8 cellular contexts compared by ENCODE assay signal in genomic region chr18:9135081-9135911, GRCh38. TPM values are rescaled to one million over a fixed set of nuclear protein-coding genes. Genes with fewer than 3 reads are reported as not detected.
DNase-seq lines count a peak whose midpoint lies in the region; ATAC-seq and TF ChIP-seq lines count a peak whose summit lies in the region.

No MANE protein-coding gene starts in this region.

- H3K9me3 ChIP-seq in mesodermal cell (ENCODE audit: control insufficient read depth, low read length), result no peaks in the 10 kb centered on the region

- WGBS in mesodermal cell (ENCODE audit: insufficient coverage in 2 of 2), 2 experiments, result 49 to 53% methylated on average over 7 to 8 of the region's 12 CpGs

- H3K9me3 Mint-ChIP-seq in stimulated activated naive CD8-positive, alpha-beta T cell treated with anti-CD3 and anti-CD28 coated beads, Interleukin-15, Interleukin-2, amounts not matched to agents 100 ng/mL and 50 ng/mL, for 24 hours, result no peaks in the 10 kb centered on the region

- DNase-seq in stimulated activated naive CD8-positive, alpha-beta T cell treated with anti-CD3 and anti-CD28 coated beads, Interleukin-15, Interleukin-2, amounts not matched to agents 100 U/mL and 50 U/mL, for 24 hours, result no peak
- DNase-seq in astrocyte of the spinal cord (ENCODE audit: low read depth, low spot score) (no peak), GM13976 (ENCODE audit: low spot score) (no peak), GM13977 (ENCODE audit: low spot score) (no peak)

- TF ChIP-seq CTCF in astrocyte of the spinal cord (IDR thresholded peaks at IDR 0.05; ENCODE audit: low read depth, low read length) (no peak), GM13976 (IDR thresholded peaks at IDR 0.05; ENCODE audit: borderline replicate concordance, control extremely low read depth, extremely low read depth, insufficient read depth, missing control alignments) (no peak), GM13977 (IDR thresholded peaks at IDR 0.05; ENCODE audit: extremely low read depth, insufficient read depth, missing control alignments) (no peak)

- ATAC-seq in stimulated activated naive CD8-positive, alpha-beta T cell treated with anti-CD3 and anti-CD28 coated beads, Interleukin-15, Interleukin-2, amounts not matched to agents 100 U/mL and 50 U/mL, for 24 hours, result no peak
- ATAC-seq in GM21576 (IDR thresholded peaks at IDR 0.05; ENCODE audit: unreplicated experiment), result no peak
- no peak for ATAC-seq in GM18867 (IDR thresholded peaks at IDR 0.05; ENCODE audit: unreplicated experiment)

- no peak overlapping the region for H3K27ac ChIP-seq in mesodermal cell (ENCODE audit: low read depth, low read length, severe bottlenecking)

- H3K36me3 Mint-ChIP-seq in stimulated activated naive CD8-positive, alpha-beta T cell treated with anti-CD3 and anti-CD28 coated beads, Interleukin-15, Interleukin-2, amounts not matched to agents 100 ng/mL and 50 ng/mL, for 24 hours (ENCODE audit: low read depth), result peaks cover 50% of the 10 kb centered on the region

- peaks cover 48% of the 10 kb centered on the region for H3K4me1 Mint-ChIP-seq in stimulated activated naive CD8-positive, alpha-beta T cell treated with anti-CD3 and anti-CD28 coated beads, Interleukin-15, Interleukin-2, amounts not matched to agents 100 ng/mL and 50 ng/mL, for 24 hours (ENCODE audit: low read depth)

- in situ Hi-C loops in astrocyte of the spinal cord (cut with HindIII; ENCODE audit: low sequenced_read_pairs) (no loop called here), GM13976 (cut with MboI; ENCODE audit: low sequenced_read_pairs, unreplicated experiment) (no loop called here), GM13977 (cut with MboI; ENCODE audit: low pct_unique_long_range_greater_than_20kb, low sequenced_read_pairs, unreplicated experiment) (no loop called here)

- H3K27ac Mint-ChIP-seq in stimulated activated naive CD8-positive, alpha-beta T cell treated with anti-CD3 and anti-CD28 coated beads, Interleukin-15, Interleukin-2, amounts not matched to agents 100 ng/mL and 50 ng/mL, for 24 hours, result peak overlapping the region; percentile 98

- H3K4me1 ChIP-seq in mesodermal cell (ENCODE audit: control insufficient read depth, insufficient read depth, low read length, poor library complexity, severe bottlenecking), result no peaks in the 10 kb centered on the region

- no peaks in the 10 kb centered on the region for H3K27me3 Mint-ChIP-seq in stimulated activated naive CD8-positive, alpha-beta T cell treated with anti-CD3 and anti-CD28 coated beads, Interleukin-15, Interleukin-2, amounts not matched to agents 100 ng/mL and 50 ng/mL, for 24 hours

- H3K4me3 Mint-ChIP-seq in stimulated activated naive CD8-positive, alpha-beta T cell treated with anti-CD3 and anti-CD28 coated beads, Interleukin-15, Interleukin-2, amounts not matched to agents 100 ng/mL and 50 ng/mL, for 24 hours, result peak overlapping the region; percentile 93

- H3K4me3 ChIP-seq in astrocyte of the spinal cord (ENCODE audit: low read depth, low read length) (peak overlapping the region; percentile 75), mesodermal cell (ENCODE audit: extremely low read depth, insufficient read depth, low read length, poor library complexity, severe bottlenecking) (peak overlapping the region; percentile 71)

- peaks cover 34% of the 10 kb centered on the region for H3K36me3 ChIP-seq in mesodermal cell (ENCODE audit: control insufficient read depth, insufficient read depth, low read length)

RNA-seq across cellular contexts. Expression of gene ANKRD12, which starts 1.3 kb away (rescaled TPM):
- 17.0 TPM for polyA plus RNA-seq in mesodermal cell (2013, experiment 1 of 2)
- polyA plus RNA-seq in mesodermal cell (2013, experiment 2 of 2), result 15.5 TPM

RNA-seq across cellular contexts. Expression of gene NDUFV2, which starts 32.8 kb away (rescaled TPM):
- 155 TPM for polyA plus RNA-seq in mesodermal cell (2013, experiment 1 of 2)
- 177 TPM for polyA plus RNA-seq in mesodermal cell (2013, experiment 2 of 2)
